In the genomic region with DNA sequence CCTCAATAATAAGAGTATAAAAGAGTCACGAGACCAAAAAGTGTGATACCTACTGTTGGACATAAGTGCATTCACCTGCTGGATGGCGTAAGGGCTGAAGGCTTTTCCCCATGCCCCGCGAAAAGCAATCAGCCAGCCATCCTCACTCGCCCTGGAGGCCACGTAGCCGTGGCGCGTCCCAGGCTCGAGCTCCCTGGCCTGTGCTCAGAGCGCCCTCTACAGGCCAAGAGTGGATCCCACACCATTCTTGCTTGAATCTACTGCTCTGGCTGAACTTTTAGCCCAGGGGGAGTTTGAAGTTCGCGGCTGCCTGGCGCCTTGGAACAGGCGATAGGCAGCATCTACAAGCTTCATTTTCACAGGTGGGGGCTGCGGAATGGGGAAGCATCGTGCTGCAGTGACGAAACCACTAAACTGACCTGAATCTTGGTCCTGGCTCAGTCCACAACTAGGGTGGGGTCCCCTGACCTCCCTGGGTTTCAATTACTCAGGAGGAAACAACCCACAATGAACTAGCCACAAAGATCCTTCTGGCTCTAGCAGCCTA, we compare ENCODE assay signal across 8 cellular contexts.
A peak's percentile ranks its signal among the peaks of the same experiment; 100 is the strongest.
DNase-seq lines count a peak whose midpoint lies in the region; ATAC-seq lines count a peak whose summit lies in the region.

No MANE protein-coding gene starts in this region.

- intact Hi-C loops in left cardiac atrium (cut with DNase I): loop anchor here in 1 of 2 donors (1.0 kb wide), 1 partner anchor 266 kb away; no protein-coding TSS in a partner anchor

- peak; percentile 72 for DNase-seq in NK-92 treated with Interleukin-12 subunit alpha and Interleukin-12 subunit beta, amount 100 ng/mL, for 24 hours (lab: John Stamatoyannopoulos, UW)
- DNase-seq in NK-92 (lab: John Stamatoyannopoulos, UW; ENCODE audit: unreplicated experiment) (no peak), NCI-H1436 (lab: John Stamatoyannopoulos, UW) (peak; percentile 92), T follicular helper cell (ENCODE audit: low read depth) (peak; percentile 73), left cardiac atrium (peak; percentile 84), putamen (ENCODE audit: low spot score) (peak; percentile 64)
- peak; percentile 71 for DNase-seq in activated naive CD8-positive, alpha-beta T cell treated with anti-CD3 and anti-CD28 coated beads, Interleukin-2, amount 50 U/mL, for 16 hours (ENCODE audit: low read depth, low spot score)

- peak; percentile 99 for ATAC-seq in HG02884 (IDR thresholded peaks at IDR 0.05; ENCODE audit: unreplicated experiment)
- ATAC-seq in left cardiac atrium: peak; percentile 97 to 98
